ENCODE assay signal across 24 cellular contexts in the genomic region with DNA sequence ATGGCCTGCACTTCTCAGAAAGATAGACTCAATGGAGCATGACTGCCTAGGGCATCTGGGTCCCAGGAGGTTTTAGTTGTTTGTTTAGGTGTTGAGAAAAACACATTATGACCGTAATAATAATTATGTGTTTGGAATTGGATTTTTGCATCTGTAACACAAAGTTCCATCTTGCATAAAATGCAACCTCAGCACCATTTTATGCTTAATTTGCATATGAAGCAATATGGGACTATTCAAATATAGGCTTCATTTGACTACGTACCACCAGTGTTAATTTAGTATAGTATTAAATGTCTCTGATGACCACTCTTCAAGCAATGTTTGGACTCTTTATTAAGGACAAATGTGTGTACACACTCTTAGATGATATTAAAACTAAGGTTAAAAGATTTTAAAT.
"Had no signal": no experiment of that assay in that cellular context is flagged by ENCODE, and none has a peak within 500 bp of the region (broad histone marks: within the 10 kb centered on the region; RNA-seq: fewer than 3 reads in every experiment).

No MANE protein-coding gene starts in this region.

- H3K36me3 ChIP-seq: cardiac muscle cell, lower lobe of right lung, pancreas, thyroid gland, upper lobe of right lung had no signal

- H3K9me3 ChIP-seq: body of pancreas, lower lobe of right lung, mucosa of descending colon, pancreas, thyroid gland, upper lobe of right lung had no signal

- H3K27ac ChIP-seq: body of pancreas, cardiac muscle cell, lower lobe of right lung, pancreas, skin epidermis, thyroid gland, upper lobe of right lung, WERI-Rb-1 had no signal

- ATAC-seq: body of pancreas, left lobe of liver, lower lobe of right lung, mucosa of descending colon, pancreas, right cardiac atrium, upper lobe of right lung had no signal

- H3K4me1 ChIP-seq: body of pancreas, lower lobe of right lung, pancreas, thyroid gland, upper lobe of right lung had no signal

- DNase-seq: activated CD4-positive, alpha-beta T cell treated with anti-CD3 and anti-CD28 coated beads, Interleukin-2, amount 50 U/mL, for 1 hour; activated CD4-positive, CD25-positive, alpha-beta regulatory T cell treated with anti-CD3 and anti-CD28 coated beads, Interleukin-2, amount 50 U/mL, for 72 hours; activated gamma-delta T cell treated with Interleukin-2 at 50 U/mL for 16 hours; activated T-cell treated with anti-CD3 and anti-CD28 coated beads, Interleukin-2, amount 50 U/mL, for 1 hour; anterior cingulate cortex; body of pancreas; effector CD4-positive, alpha-beta T cell; foreskin fibroblast; lower lobe of right lung; mesendoderm; mucosa of descending colon; nephron progenitor cell; pancreas; right cardiac atrium; stimulated activated CD4-positive, alpha-beta T cell treated with anti-CD3 and anti-CD28 coated beads, Interleukin-1b, Interleukin-23, amount 100 ng/mL, for 48 hours; substantia nigra; thyroid gland; upper lobe of right lung; WERI-Rb-1 had no signal

- H3K4me3 ChIP-seq: body of pancreas, cardiac muscle cell, lower lobe of right lung, mucosa of descending colon, pancreas, skin epidermis, thyroid gland, upper lobe of right lung had no signal

- H3K27me3 ChIP-seq: body of pancreas, cardiac muscle cell, pancreas, thyroid gland, upper lobe of right lung had no signal

- FAIRE-seq: endometrium, keratinocyte, pancreas had no signal
